In genomic region chr13:94112227-94112626, GRCh38 we compare ENCODE assay signal across 15 cellular contexts.
DNase-seq lines count a peak whose midpoint lies in the region; ATAC-seq and TF ChIP-seq lines count a peak whose summit lies in the region.
"Had no signal": no experiment of that assay in that cellular context is flagged by ENCODE, and none has a peak within 500 bp of the region (broad histone marks: within the 10 kb centered on the region; RNA-seq: fewer than 3 reads in every experiment).

No MANE protein-coding gene starts in this region.

- no peak overlapping the region for H3K27ac Mint-ChIP-seq in stimulated activated naive CD8-positive, alpha-beta T cell treated with anti-CD3 and anti-CD28 coated beads, Interleukin-15, amount 100 ng/mL, for 72 hours
- H3K27ac Mint-ChIP-seq: IgD-negative memory B cell had no signal

- no peaks in the 10 kb centered on the region for H3F3A ChIP-seq in PC-3 (ENCODE audit: low read length, unreplicated experiment)

- no peak overlapping the region for H3K4me3 Mint-ChIP-seq in stimulated activated naive CD8-positive, alpha-beta T cell treated with anti-CD3 and anti-CD28 coated beads, Interleukin-15, amount 100 ng/mL, for 72 hours
- H3K4me3 Mint-ChIP-seq: IgD-negative memory B cell had no signal

- no peaks in the 10 kb centered on the region for H3K9me2 ChIP-seq in PC-3 (replicated peaks; ENCODE audit: low read length)

- no peak overlapping the region for H2AFZ ChIP-seq in PC-3 (ENCODE audit: low read length)

- H3K4me1 Mint-ChIP-seq in stimulated activated naive CD8-positive, alpha-beta T cell treated with anti-CD3 and anti-CD28 coated beads, Interleukin-15, amount 100 ng/mL, for 72 hours, result no peaks in the 10 kb centered on the region
- H3K4me1 Mint-ChIP-seq: IgD-negative memory B cell had no signal

- H3K9me3 ChIP-seq in PC-3 (ENCODE audit: low read length), result no peaks in the 10 kb centered on the region
- H3K9me3 ChIP-seq: colonic mucosa had no signal

- DNase-seq in Daoy (ENCODE audit: low read depth), result peak; percentile 87
- peak; percentile 73 for DNase-seq in PC-3
- peak; percentile 91 for DNase-seq in fibroblast of gingiva (ENCODE audit: low read depth)
- peak; percentile 92 for DNase-seq in non-pigmented ciliary epithelial cell (ENCODE audit: low read depth)
- no peak for DNase-seq in stimulated activated naive CD8-positive, alpha-beta T cell treated with anti-CD3 and anti-CD28 coated beads, Interleukin-15, amount 100 ng/mL, for 72 hours
- DNase-seq in stimulated activated naive CD4-positive, alpha-beta T cell treated with Interleukin-2 at 50 U/mL for 16 hours (lab: John Stamatoyannopoulos, UW), result no peak
- no peak for DNase-seq in NCI-H2081 treated with DMSO at 0.1 percent for 48 hours (lab: John Stamatoyannopoulos, UW)
- DNase-seq: activated CD4-positive, CD25-positive, alpha-beta regulatory T cell; colonic mucosa; hypothalamus; NCI-H345; SIG-M5; stimulated activated naive CD4-positive, alpha-beta T cell had no signal

- no TSS peak for BruUV-seq in PC-3 (replicated peaks; lab: Mats Ljungman, UMichigan)

- peaks cover 14% of the 10 kb centered on the region for H3K4me1 ChIP-seq in PC-3 (ENCODE audit: insufficient read depth, low read length)
- H3K4me1 ChIP-seq: colonic mucosa had no signal

- no peak overlapping the region for H3K4me3 ChIP-seq in PC-3 (ENCODE audit: low read length)
- H3K4me3 ChIP-seq: colonic mucosa had no signal

- TF ChIP-seq CTCF in PC-3 (conservative IDR thresholded peaks at IDR 0.05; ENCODE audit: low read depth, low read length), result no peak

- H3K27ac ChIP-seq in PC-3 (ENCODE audit: low read length), result no peak overlapping the region
- H3K27ac ChIP-seq: colonic mucosa had no signal

- H4K20me1 ChIP-seq in PC-3 (ENCODE audit: low read length), result no peaks in the 10 kb centered on the region

- ATAC-seq in PC-3, result peak; percentile 95
- no peak for ATAC-seq in stimulated activated naive CD8-positive, alpha-beta T cell treated with anti-CD3 and anti-CD28 coated beads, Interleukin-15, amount 100 ng/mL, for 72 hours
- no peak for ATAC-seq in HG02970 (IDR thresholded peaks at IDR 0.05; ENCODE audit: low FRiP score, unreplicated experiment)

- POLR2A ChIA-PET in PC-3 (lab: Charles Lee; ENCODE audit: unreplicated experiment), result no interaction called here

- no peaks in the 10 kb centered on the region for H3K9me3 Mint-ChIP-seq in stimulated activated naive CD8-positive, alpha-beta T cell treated with anti-CD3 and anti-CD28 coated beads, Interleukin-15, amount 100 ng/mL, for 72 hours

- intact Hi-C loops in PC-3 (cut with micrococcal nuclease), result loop anchor here (10.0 kb wide), 1 partner anchor 147 kb away; no protein-coding TSS in a partner anchor

- H3K36me3 ChIP-seq in PC-3 (ENCODE audit: low read depth, low read length), result no peaks in the 10 kb centered on the region
- H3K36me3 ChIP-seq: colonic mucosa had no signal

- no peak overlapping the region for H3K4me2 ChIP-seq in PC-3 (ENCODE audit: low read length)

- H3K27me3 Mint-ChIP-seq in stimulated activated naive CD8-positive, alpha-beta T cell treated with anti-CD3 and anti-CD28 coated beads, Interleukin-15, amount 100 ng/mL, for 72 hours, result no peaks in the 10 kb centered on the region
- H3K27me3 Mint-ChIP-seq: IgD-negative memory B cell had no signal

- no peaks in the 10 kb centered on the region for H3K27me3 ChIP-seq in PC-3 (ENCODE audit: low read length)
- H3K27me3 ChIP-seq: colonic mucosa had no signal

- no peak overlapping the region for H3K9ac ChIP-seq in PC-3 (ENCODE audit: low read length)

- CTCF ChIA-PET in PC-3 (lab: Charles Lee), result interaction anchor here (0.6 kb wide), 1 partner anchor 192 kb away, joined by 3 read pairs; no protein-coding TSS in a partner anchor

- no peaks in the 10 kb centered on the region for H3K79me2 ChIP-seq in PC-3 (ENCODE audit: low read length)

Comparison
In these comparisons a context has a peak if more than half of its experiments do, and no peak if none do; other contexts are left out.
1. DNase-seq: peak in Daoy (single experiment), PC-3 (single experiment), fibroblast of gingiva (single experiment) and non-pigmented ciliary epithelial cell (single experiment); none in stimulated activated naive CD8-positive, alpha-beta T cell treated with anti-CD3 and anti-CD28 coated beads, Interleukin-15, amount 100 ng/mL, for 72 hours (0 of 2), stimulated activated naive CD4-positive, alpha-beta T cell treated with Interleukin-2 at 50 U/mL for 16 hours (single experiment) and NCI-H2081 treated with DMSO at 0.1 percent for 48 hours (single experiment).